29 cellular contexts compared by ENCODE assay signal in genomic region chr7:106595922-106596321, GRCh38.
"Had no signal": no experiment of that assay in that cellular context is flagged by ENCODE, and none has a peak within 500 bp of the region (broad histone marks: within the 10 kb centered on the region; RNA-seq: fewer than 3 reads in every experiment).

No MANE protein-coding gene starts in this region.

- H3K4me3 Mint-ChIP-seq: natural killer cell; nephron; neural progenitor cell; stimulated activated effector memory CD8-positive, alpha-beta T cell treated with anti-CD3 and anti-CD28 coated beads, Interleukin-12 subunit alpha, Interleukin-12 subunit beta, amount 100 ng/mL, for 72 hours; stimulated activated naive B cell treated with anti-CD40 and anti-IgM and Interleukin-4, amounts not matched to agents 10 μg/mL and 1 μg/mL and 100 μg/mL, for 72 hours; stimulated activated naive CD8-positive, alpha-beta T cell treated with anti-CD3 and anti-CD28 coated beads, Interleukin-15, Interleukin-2, amounts not matched to agents 100 ng/mL and 50 ng/mL, for 24 hours had no signal

- H3K27me3 Mint-ChIP-seq: progenitor cell of endocrine pancreas had no signal

- H3K27ac ChIP-seq: neural progenitor cell, ovary, parathyroid adenoma, psoas muscle, right lobe of liver, sigmoid colon, stomach, thoracic aorta, thyroid gland, tibial nerve, upper lobe of left lung, vagina had no signal

- FAIRE-seq: urothelium cell line had no signal

- ATAC-seq: natural killer cell; psoas muscle; right cardiac atrium; right lobe of liver; stimulated activated effector memory CD8-positive, alpha-beta T cell treated with anti-CD3 and anti-CD28 coated beads, Interleukin-12 subunit alpha, Interleukin-12 subunit beta, amount 100 ng/mL, for 72 hours; stimulated activated naive B cell treated with anti-CD40 and anti-IgM and Interleukin-4, amounts not matched to agents 10 μg/mL and 1 μg/mL and 100 μg/mL, for 72 hours had no signal

- H3K9me3 ChIP-seq: ovary, psoas muscle, right lobe of liver, sigmoid colon, stomach, thoracic aorta, thyroid gland, upper lobe of left lung, vagina had no signal

- H3K4me1 Mint-ChIP-seq: natural killer cell, nephron, neural progenitor cell had no signal

- H3K36me3 Mint-ChIP-seq: natural killer cell; neural progenitor cell; stimulated activated effector memory CD8-positive, alpha-beta T cell treated with anti-CD3 and anti-CD28 coated beads, Interleukin-12 subunit alpha, Interleukin-12 subunit beta, amount 100 ng/mL, for 72 hours; stimulated activated naive B cell treated with anti-CD40 and anti-IgM and Interleukin-4, amounts not matched to agents 10 μg/mL and 1 μg/mL and 100 μg/mL, for 72 hours had no signal

- DNase-seq: natural killer cell; occipital lobe; ovary; posterior cingulate gyrus; psoas muscle; right cardiac atrium; right lobe of liver; sigmoid colon; small intestine; stimulated activated CD4-positive, alpha-beta T cell treated with anti-CD3 and anti-CD28 coated beads, Interleukin-15, amount 100 ng/mL, for 24 hours; stimulated activated CD4-positive, alpha-beta T cell treated with anti-CD3 and anti-CD28 coated beads, Interleukin-2, amount 100 ng/mL, for 24 hours; stimulated activated CD4-positive, alpha-beta T cell treated with anti-CD3 and anti-CD28 coated beads, Interleukin-2, amount 100 ng/mL, for 48 hours; stimulated activated CD4-positive, alpha-beta T cell treated with anti-CD3 and anti-CD28 coated beads, Interleukin-4, amount 100 ng/mL, for 24 hours; stimulated activated naive B cell treated with anti-CD40 and anti-IgM and Interleukin-4, amounts not matched to agents 10 μg/mL and 1 μg/mL and 100 μg/mL, for 72 hours; stimulated activated naive CD4-positive, alpha-beta T cell treated with Interleukin-2 at 50 U/mL for 16 hours; stomach; thyroid gland; trophoblast cell; upper lobe of left lung had no signal

- H3K79me2 ChIP-seq: parathyroid adenoma had no signal

- H2AFZ ChIP-seq: neural progenitor cell, parathyroid adenoma had no signal

- H3K27me3 ChIP-seq: ovary, right lobe of liver, sigmoid colon, stomach, thyroid gland, tibial nerve, upper lobe of left lung, vagina had no signal

- H3K27ac Mint-ChIP-seq: natural killer cell; nephron; neural progenitor cell; progenitor cell of endocrine pancreas; stimulated activated effector memory CD8-positive, alpha-beta T cell treated with anti-CD3 and anti-CD28 coated beads, Interleukin-12 subunit alpha, Interleukin-12 subunit beta, amount 100 ng/mL, for 72 hours; stimulated activated naive B cell treated with anti-CD40 and anti-IgM and Interleukin-4, amounts not matched to agents 10 μg/mL and 1 μg/mL and 100 μg/mL, for 72 hours; stimulated activated naive CD8-positive, alpha-beta T cell treated with anti-CD3 and anti-CD28 coated beads, Interleukin-15, Interleukin-2, amounts not matched to agents 100 ng/mL and 50 ng/mL, for 24 hours had no signal

- H3K9me3 Mint-ChIP-seq: natural killer cell; nephron; neural progenitor cell; stimulated activated effector memory CD8-positive, alpha-beta T cell treated with anti-CD3 and anti-CD28 coated beads, Interleukin-12 subunit alpha, Interleukin-12 subunit beta, amount 100 ng/mL, for 72 hours; stimulated activated naive B cell treated with anti-CD40 and anti-IgM and Interleukin-4, amounts not matched to agents 10 μg/mL and 1 μg/mL and 100 μg/mL, for 72 hours; stimulated activated naive CD8-positive, alpha-beta T cell treated with anti-CD3 and anti-CD28 coated beads, Interleukin-15, Interleukin-2, amounts not matched to agents 100 ng/mL and 50 ng/mL, for 24 hours had no signal

- H3K36me3 ChIP-seq: neural progenitor cell, ovary, right lobe of liver, sigmoid colon, stomach, thoracic aorta, thyroid gland, tibial nerve, upper lobe of left lung, vagina had no signal

- H3K4me3 ChIP-seq: neural progenitor cell, ovary, psoas muscle, right lobe of liver, sigmoid colon, stomach, thoracic aorta, thyroid gland, tibial nerve, upper lobe of left lung, vagina had no signal

- H3K4me1 ChIP-seq: neural progenitor cell, parathyroid adenoma, psoas muscle, sigmoid colon had no signal

- H3K9ac ChIP-seq: neural progenitor cell, parathyroid adenoma had no signal

- H3K4me2 ChIP-seq: neural progenitor cell had no signal
